ENCODE assay signal across 13 cellular contexts in the genomic region with DNA sequence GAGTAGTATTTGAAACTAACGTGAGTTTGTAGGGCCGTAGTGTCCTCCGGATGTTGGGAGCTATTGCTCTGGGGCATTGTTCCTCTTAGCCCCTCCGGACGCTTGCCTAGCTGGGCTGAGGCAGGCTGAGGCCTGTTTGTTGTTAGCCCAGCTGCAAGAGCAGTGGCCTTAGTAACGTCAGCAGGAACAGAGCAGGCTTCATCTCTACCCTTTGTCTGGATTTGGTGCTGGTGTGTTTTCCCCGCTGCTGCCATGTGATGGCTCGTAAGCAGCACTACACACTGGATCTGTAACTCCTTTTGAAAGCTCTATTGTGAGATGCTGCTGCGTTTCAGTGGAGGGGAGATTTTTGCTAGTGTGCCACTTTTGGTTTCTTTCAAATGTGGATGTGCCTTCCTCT. TPM values are rescaled to one million over a fixed set of nuclear protein-coding genes. Genes with fewer than 3 reads are reported as not detected.
DNase-seq lines count a peak whose midpoint lies in the region; ATAC-seq and TF ChIP-seq lines count a peak whose summit lies in the region.
"Had no signal": no experiment of that assay in that cellular context is flagged by ENCODE, and none has a peak within 500 bp of the region (broad histone marks: within the 10 kb centered on the region; RNA-seq: fewer than 3 reads in every experiment).

No MANE protein-coding gene starts in this region.

- TF ChIP-seq CTCF in WTC11 (IDR thresholded peaks at IDR 0.05) (no peak), hepatocyte (IDR thresholded peaks at IDR 0.05; ENCODE audit: poor library complexity) (no peak), GM20000 (IDR thresholded peaks at IDR 0.05; ENCODE audit: extremely low read depth, missing control alignments) (no peak), PC-9 (conservative IDR thresholded peaks at IDR 0.05) (no peak)

- DNase-seq in NCI-H1417 (lab: John Stamatoyannopoulos, UW) (peak in 2 of 3 experiments; percentile 77 to 92), WTC11 (ENCODE audit: low spot score) (peak; percentile 38), hepatocyte (ENCODE audit: low spot score) (no peak), putamen (ENCODE audit: low spot score) (peak; percentile 97), GM20000 (ENCODE audit: low spot score) (no peak), PC-9 (no peak)
- no peak for DNase-seq in stimulated activated naive CD4-positive, alpha-beta T cell treated with Interleukin-2 at 50 U/mL for 16 hours (lab: John Stamatoyannopoulos, UW)
- no peak for DNase-seq in activated T-helper 1 cell treated with anti-CD3 and anti-CD28 coated beads, Interleukin-12 subunit alpha, Interleukin-12 subunit beta, Interleukin-2, Interleukin-4 antibody, amounts not matched to agents 30 ng/mL and 10 ng/mL and 1 ng/mL, durations not matched to agents 14 hours and 24 hours and 36 hours (ENCODE audit: low spot score)
- DNase-seq: activated CD8-positive, alpha-beta memory T cell treated with anti-CD3 and anti-CD28 coated beads, Interleukin-2, amount 50 U/mL, for 48 hours; effector CD8-positive, alpha-beta T cell; Kasumi-1; mucosa of descending colon; T-cell had no signal

- H3K27me3 Mint-ChIP-seq in WTC11 (ENCODE audit: low read depth), result no peaks in the 10 kb centered on the region
- peaks cover 2% of the 10 kb centered on the region for H3K27me3 Mint-ChIP-seq in activated T-helper 1 cell treated with anti-CD3 and anti-CD28 coated beads, Interleukin-12 subunit alpha, Interleukin-12 subunit beta, Interleukin-2, Interleukin-4 antibody, amounts not matched to agents 30 ng/mL and 10 ng/mL and 1 ng/mL, durations not matched to agents 14 hours and 24 hours and 36 hours (ENCODE audit: insufficient read depth)

- 44% methylated on average over 9 of the region's 9 CpGs for WGBS in hepatocyte (ENCODE audit: low lambda C conversion rate, missing lambda C conversion rate)

- peaks cover 4% of the 10 kb centered on the region for H3K9me3 Mint-ChIP-seq in WTC11
- no peaks in the 10 kb centered on the region for H3K9me3 Mint-ChIP-seq in activated T-helper 1 cell treated with anti-CD3 and anti-CD28 coated beads, Interleukin-12 subunit alpha, Interleukin-12 subunit beta, Interleukin-2, Interleukin-4 antibody, amounts not matched to agents 30 ng/mL and 10 ng/mL and 1 ng/mL, durations not matched to agents 14 hours and 24 hours and 36 hours
- H3K9me3 Mint-ChIP-seq: T-cell had no signal

- H3K36me3 ChIP-seq in hepatocyte (replicated peaks; ENCODE audit: insufficient read depth, low read depth), result no peaks in the 10 kb centered on the region
- H3K36me3 ChIP-seq in PC-9 (ENCODE audit: low read depth), result no peaks in the 10 kb centered on the region

- CTCF ChIA-PET in WTC11 (lab: Charles Lee), result interaction anchor here (0.9 to 1.3 kb wide), 4 partner anchors 13 to 99 kb away, joined by 3 to 7 read pairs (median 4); no protein-coding TSS in a partner anchor
- CTCF ChIA-PET in PC-9 (lab: Charles Lee), result no interaction called here

- POLR2A ChIA-PET in WTC11 (lab: Charles Lee), result no interaction called here
- POLR2A ChIA-PET in PC-9 (lab: Charles Lee; ENCODE audit: unreplicated experiment), result no interaction called here

- peak; percentile 99 for ATAC-seq in WTC11
- ATAC-seq: mucosa of descending colon, T-cell had no signal

- H3K9me2 ChIP-seq in hepatocyte (replicated peaks; ENCODE audit: insufficient read depth), result no peaks in the 10 kb centered on the region
- H3K9me2 ChIP-seq in PC-9 (ENCODE audit: insufficient read depth), result no peaks in the 10 kb centered on the region

- H3K27ac ChIP-seq in hepatocyte, result no peak overlapping the region
- no peak overlapping the region for H3K27ac ChIP-seq in PC-9

- H3K4me3 ChIP-seq in hepatocyte (no peak overlapping the region), PC-9 (no peak overlapping the region)
- H3K4me3 ChIP-seq: mucosa of descending colon had no signal

- H3K4me3 Mint-ChIP-seq in WTC11, result no peak overlapping the region
- no peak overlapping the region for H3K4me3 Mint-ChIP-seq in activated T-helper 1 cell treated with anti-CD3 and anti-CD28 coated beads, Interleukin-12 subunit alpha, Interleukin-12 subunit beta, Interleukin-2, Interleukin-4 antibody, amounts not matched to agents 30 ng/mL and 10 ng/mL and 1 ng/mL, durations not matched to agents 14 hours and 24 hours and 36 hours
- H3K4me3 Mint-ChIP-seq: T-cell had no signal

- BruUV-seq in PC-9 (replicated peaks; lab: Mats Ljungman, UMichigan), result no TSS peak

- H3K4me2 ChIP-seq in hepatocyte (peak overlapping the region; percentile 29), PC-9 (no peak overlapping the region)

- intact Hi-C loops in activated T-helper 1 cell treated with anti-CD3 and anti-CD28 coated beads, Interleukin-12 subunit alpha, Interleukin-12 subunit beta, Interleukin-2, Interleukin-4 antibody, amounts not matched to agents 30 ng/mL and 10 ng/mL and 1 ng/mL, durations not matched to agents 14 hours and 24 hours and 36 hours (cut with micrococcal nuclease), result no loop called here
- intact Hi-C loops in PC-9 (cut with micrococcal nuclease; ENCODE audit: unreplicated experiment), result no loop called here

- H3K9me3 ChIP-seq in hepatocyte (ENCODE audit: low read depth) (no peaks in the 10 kb centered on the region), PC-9 (ENCODE audit: insufficient read depth, low read depth) (no peaks in the 10 kb centered on the region)
- H3K9me3 ChIP-seq: mucosa of descending colon had no signal

- H3K27me3 ChIP-seq in hepatocyte (no peaks in the 10 kb centered on the region), PC-9 (ENCODE audit: insufficient read depth, low read depth) (no peaks in the 10 kb centered on the region)

- H3K4me1 Mint-ChIP-seq in WTC11, result peaks cover 17% of the 10 kb centered on the region
- H3K4me1 Mint-ChIP-seq in activated T-helper 1 cell treated with anti-CD3 and anti-CD28 coated beads, Interleukin-12 subunit alpha, Interleukin-12 subunit beta, Interleukin-2, Interleukin-4 antibody, amounts not matched to agents 30 ng/mL and 10 ng/mL and 1 ng/mL, durations not matched to agents 14 hours and 24 hours and 36 hours (ENCODE audit: low read depth), result peaks cover 6% of the 10 kb centered on the region

- H3K27ac Mint-ChIP-seq in WTC11, result peak overlapping the region; percentile 82
- no peak overlapping the region for H3K27ac Mint-ChIP-seq in activated T-helper 1 cell treated with anti-CD3 and anti-CD28 coated beads, Interleukin-12 subunit alpha, Interleukin-12 subunit beta, Interleukin-2, Interleukin-4 antibody, amounts not matched to agents 30 ng/mL and 10 ng/mL and 1 ng/mL, durations not matched to agents 14 hours and 24 hours and 36 hours
- H3K27ac Mint-ChIP-seq: T-cell had no signal

- H3K4me1 ChIP-seq in hepatocyte (ENCODE audit: insufficient read depth) (no peaks in the 10 kb centered on the region), PC-9 (replicated peaks; ENCODE audit: insufficient read depth) (no peaks in the 10 kb centered on the region)

- H2AFZ ChIP-seq in hepatocyte (peak overlapping the region; percentile 12), PC-9 (no peak overlapping the region)

- no peaks in the 10 kb centered on the region for H3K79me2 ChIP-seq in hepatocyte
- H3K79me2 ChIP-seq in PC-9 (ENCODE audit: low read depth), result no peaks in the 10 kb centered on the region

- no peaks in the 10 kb centered on the region for H4K20me1 ChIP-seq in hepatocyte (ENCODE audit: insufficient read depth, poor library complexity, severe bottlenecking)
- H4K20me1 ChIP-seq in PC-9 (ENCODE audit: insufficient read depth), result no peaks in the 10 kb centered on the region

- H3K36me3 Mint-ChIP-seq in WTC11, result no peaks in the 10 kb centered on the region
- H3K36me3 Mint-ChIP-seq in activated T-helper 1 cell treated with anti-CD3 and anti-CD28 coated beads, Interleukin-12 subunit alpha, Interleukin-12 subunit beta, Interleukin-2, Interleukin-4 antibody, amounts not matched to agents 30 ng/mL and 10 ng/mL and 1 ng/mL, durations not matched to agents 14 hours and 24 hours and 36 hours (ENCODE audit: low read depth), result no peaks in the 10 kb centered on the region
- H3K36me3 Mint-ChIP-seq: T-cell had no signal

- no peaks in the 10 kb centered on the region for H3F3A ChIP-seq in PC-9 (ENCODE audit: insufficient read depth, low read depth)

TF ChIP-seq in WTC11, 78 proteins besides CTCF, POLR2A, EP300 and RAD21 (continues in another document):
- TF ChIP-seq RORB (CRISPR knock-in tag; IDR thresholded peaks at IDR 0.05) (no peak), SMAD3 (CRISPR knock-in tag; IDR thresholded peaks at IDR 0.05; ENCODE audit: borderline replicate concordance) (no peak), ZNF232 (CRISPR knock-in tag; IDR thresholded peaks at IDR 0.05) (no peak), EMX1 (CRISPR knock-in tag; IDR thresholded peaks at IDR 0.05) (no peak), MXD4 (CRISPR knock-in tag; IDR thresholded peaks at IDR 0.05; ENCODE audit: borderline replicate concordance) (no peak), FOXP1 (CRISPR knock-in tag; IDR thresholded peaks at IDR 0.05; ENCODE audit: borderline replicate concordance) (no peak)
- TF ChIP-seq, protein P1, sequence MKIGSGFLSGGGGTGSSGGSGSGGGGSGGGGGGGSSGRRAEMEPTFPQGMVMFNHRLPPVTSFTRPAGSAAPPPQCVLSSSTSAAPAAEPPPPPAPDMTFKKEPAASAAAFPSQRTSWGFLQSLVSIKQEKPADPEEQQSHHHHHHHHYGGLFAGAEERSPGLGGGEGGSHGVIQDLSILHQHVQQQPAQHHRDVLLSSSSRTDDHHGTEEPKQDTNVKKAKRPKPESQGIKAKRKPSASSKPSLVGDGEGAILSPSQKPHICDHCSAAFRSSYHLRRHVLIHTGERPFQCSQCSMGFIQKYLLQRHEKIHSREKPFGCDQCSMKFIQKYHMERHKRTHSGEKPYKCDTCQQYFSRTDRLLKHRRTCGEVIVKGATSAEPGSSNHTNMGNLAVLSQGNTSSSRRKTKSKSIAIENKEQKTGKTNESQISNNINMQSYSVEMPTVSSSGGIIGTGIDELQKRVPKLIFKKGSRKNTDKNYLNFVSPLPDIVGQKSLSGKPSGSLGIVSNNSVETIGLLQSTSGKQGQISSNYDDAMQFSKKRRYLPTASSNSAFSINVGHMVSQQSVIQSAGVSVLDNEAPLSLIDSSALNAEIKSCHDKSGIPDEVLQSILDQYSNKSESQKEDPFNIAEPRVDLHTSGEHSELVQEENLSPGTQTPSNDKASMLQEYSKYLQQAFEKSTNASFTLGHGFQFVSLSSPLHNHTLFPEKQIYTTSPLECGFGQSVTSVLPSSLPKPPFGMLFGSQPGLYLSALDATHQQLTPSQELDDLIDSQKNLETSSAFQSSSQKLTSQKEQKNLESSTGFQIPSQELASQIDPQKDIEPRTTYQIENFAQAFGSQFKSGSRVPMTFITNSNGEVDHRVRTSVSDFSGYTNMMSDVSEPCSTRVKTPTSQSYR (CRISPR knock-in tag; IDR thresholded peaks at IDR 0.05), result no peak

RNA-seq across cellular contexts. Expression of a gene that starts 57.7 kb away (rescaled TPM):
- total RNA-seq in WTC11 (2021) (0.99 to 1.9 TPM (median 1.6 TPM) in 3 replicates), hepatocyte (0.88 and 1.5 TPM in 2 replicates), PC-9 (2021) (0.78 and 1.7 TPM in 2 replicates)
- 0.39 TPM in 1 of 2 replicates, not detected in the other for polyA plus RNA-seq in hepatocyte
- 0.62 and 0.64 TPM in 2 replicates for total RNA-seq in activated T-helper 1 cell treated with anti-CD3 and anti-CD28 coated beads, Interleukin-12 subunit alpha, Interleukin-12 subunit beta, Interleukin-2, Interleukin-4 antibody, amounts not matched to agents 30 ng/mL and 10 ng/mL and 1 ng/mL, durations not matched to agents 14 hours and 24 hours and 36 hours

Comparison
In these comparisons a context has a peak if more than half of its experiments do, and no peak if none do; other contexts are left out.
1. DNase-seq: peak in NCI-H1417 (2 of 3), WTC11 (single experiment) and putamen (single experiment); none in hepatocyte (single experiment), GM20000 (single experiment), stimulated activated naive CD4-positive, alpha-beta T cell treated with Interleukin-2 at 50 U/mL for 16 hours (single experiment), activated T-helper 1 cell treated with anti-CD3 and anti-CD28 coated beads, Interleukin-12 subunit alpha, Interleukin-12 subunit beta, Interleukin-2, Interleukin-4 antibody, amounts not matched to agents 30 ng/mL and 10 ng/mL and 1 ng/mL, durations not matched to agents 14 hours and 24 hours and 36 hours (single experiment) and PC-9 (0 of 2).